In genomic region chr2:195322324-195322723, GRCh38 we compare ENCODE assay signal across 14 cellular contexts.
DNase-seq lines count a peak whose midpoint lies in the region; ATAC-seq and TF ChIP-seq lines count a peak whose summit lies in the region.
"Had no signal": no experiment of that assay in that cellular context is flagged by ENCODE, and none has a peak within 500 bp of the region (broad histone marks: within the 10 kb centered on the region; RNA-seq: fewer than 3 reads in every experiment).

No MANE protein-coding gene starts in this region.

- H3K4me3 ChIP-seq in fibroblast of villous mesenchyme (ENCODE audit: low read depth, low read length) = no peak overlapping the region

- ATAC-seq in GM18868 (IDR thresholded peaks at IDR 0.05; ENCODE audit: unreplicated experiment) = no peak
- ATAC-seq in HG03175 (IDR thresholded peaks at IDR 0.05; ENCODE audit: unreplicated experiment) = no peak
- ATAC-seq: HepG2 had no signal

- no peak for TF ChIP-seq CTCF in fibroblast of villous mesenchyme (IDR thresholded peaks at IDR 0.05; ENCODE audit: insufficient read depth, low read depth, low read length)

- DNase-seq in NCI-H748 (lab: John Stamatoyannopoulos, UW; ENCODE audit: unreplicated experiment) (peak; percentile 45), NCI-H748 treated with DMSO at 0.1 percent for 48 hours (lab: John Stamatoyannopoulos, UW) (no peak), RPMI7951 (ENCODE audit: low read depth) (peak; percentile 86), fibroblast of villous mesenchyme (ENCODE audit: low read depth) (peak; percentile 20), GM03348 (ENCODE audit: low spot score) (no peak)
- DNase-seq in stimulated activated CD4-positive, alpha-beta T cell treated with anti-CD3 and anti-CD28 coated beads, Interleukin-4, amount 100 ng/mL, for 4 hours = no peak
- DNase-seq: activated naive CD4-positive, alpha-beta T cell treated with anti-CD3 and anti-CD28 coated beads for 36 hours; HFFc6; hippocampal formation; RPMI8226; trophoblast cell had no signal

Comparison
In these comparisons a context has a peak if more than half of its experiments do, and no peak if none do; other contexts are left out.
1. DNase-seq: peak in NCI-H748 (single experiment), RPMI7951 (single experiment) and fibroblast of villous mesenchyme (single experiment); none in NCI-H748 treated with DMSO at 0.1 percent for 48 hours (single experiment), stimulated activated CD4-positive, alpha-beta T cell treated with anti-CD3 and anti-CD28 coated beads, Interleukin-4, amount 100 ng/mL, for 4 hours (0 of 2) and GM03348 (single experiment).